ENCODE assay signal across 2 cellular contexts in genomic region chr10:4023997-4024396, GRCh38.
TF ChIP-seq lines count a peak whose summit lies in the region.

No MANE protein-coding gene starts in this region.

TF ChIP-seq in IMR-90, 13 proteins besides CTCF, POLR2A, EP300 and RAD21:
- TF ChIP-seq NFE2L2 (IDR thresholded peaks at IDR 0.05; ENCODE audit: low read depth, low read length) (peak; percentile 85), SMC3 (IDR thresholded peaks at IDR 0.05; ENCODE audit: low read depth, low read length) (no peak), USF2 (IDR thresholded peaks at IDR 0.05; ENCODE audit: low read depth, low read length) (no peak), CEBPB (IDR thresholded peaks at IDR 0.05; ENCODE audit: low read depth, low read length) (no peak), MXI1 (IDR thresholded peaks at IDR 0.05; ENCODE audit: borderline replicate concordance, low read depth, low read length) (no peak), ELK1 (IDR thresholded peaks at IDR 0.05; ENCODE audit: borderline replicate concordance, low read depth, low read length) (no peak), MAZ (IDR thresholded peaks at IDR 0.05; ENCODE audit: borderline replicate concordance, low read depth, low read length) (no peak), RFX5 (IDR thresholded peaks at IDR 0.05; ENCODE audit: low read depth, low read length) (no peak), RCOR1 (IDR thresholded peaks at IDR 0.05; ENCODE audit: insufficient replicate concordance, low read length) (no peak), MAFK (IDR thresholded peaks at IDR 0.05; ENCODE audit: low read depth, low read length) (peak; percentile 67)

TF ChIP-seq in K562, 482 proteins besides CTCF, POLR2A, EP300 and RAD21:
- TF ChIP-seq MAFK (IDR thresholded peaks at IDR 0.05; ENCODE audit: low read length) (peak; percentile 74; the same call in 1 of the 2 replicates), SMAD2 (IDR thresholded peaks at IDR 0.05; ENCODE audit: low read depth, low read length) (no peak), MCM5 (IDR thresholded peaks at IDR 0.05; ENCODE audit: low read depth) (no peak), ATF2 (CRISPR knock-in tag; IDR thresholded peaks at IDR 0.05) (no peak), TCF7L2 (IDR thresholded peaks at IDR 0.05; ENCODE audit: low read depth, low read length) (no peak), NFE2L1 (tag; IDR thresholded peaks at IDR 0.05; ENCODE audit: borderline replicate concordance, low read depth) (peak; percentile 56), FOSL1 (tag; conservative IDR thresholded peaks at IDR 0.05) (peak; percentile 55), ZNF232 (CRISPR knock-in tag; IDR thresholded peaks at IDR 0.05) (no peak), ZBTB12 (CRISPR knock-in tag; IDR thresholded peaks at IDR 0.05) (no peak), MAFG (tag; conservative IDR thresholded peaks at IDR 0.05) (peak; percentile 90), ZEB2 (IDR thresholded peaks at IDR 0.05) (no peak), BRF2 (IDR thresholded peaks at IDR 0.05; ENCODE audit: borderline replicate concordance, insufficient read depth, insufficient read length) (no peak), CUX1 (CRISPR knock-in tag; IDR thresholded peaks at IDR 0.05) (no peak), SMARCA4 (IDR thresholded peaks at IDR 0.05) (no peak), ZNF316 (IDR thresholded peaks at IDR 0.05) (peak; percentile 89), MCM2 (IDR thresholded peaks at IDR 0.05; ENCODE audit: low read depth) (no peak), C11orf30 (IDR thresholded peaks at IDR 0.05; ENCODE audit: low read depth) (peak; percentile 84), CHD2 (IDR thresholded peaks at IDR 0.05; ENCODE audit: low read depth, low read length) (no peak), MAFF (IDR thresholded peaks at IDR 0.05; ENCODE audit: low read length) (peak; percentile 72), NFE2 (IDR thresholded peaks at IDR 0.05; ENCODE audit: low read depth) (peak; percentile 83), AFF4 (CRISPR knock-in tag; IDR thresholded peaks at IDR 0.05) (no peak), ATF3 (IDR thresholded peaks at IDR 0.05) (peak; percentile 27; the same call in 1 of the 2 replicates), ATF3 (CRISPR knock-in tag; conservative IDR thresholded peaks at IDR 0.05) (no peak), PATZ1 (CRISPR knock-in tag; IDR thresholded peaks at IDR 0.05; ENCODE audit: borderline replicate concordance) (no peak)
